Comparison of ENCODE assay signal across 24 cellular contexts in genomic region chr18:55375930-55376329, GRCh38.
DNase-seq lines count a peak whose midpoint lies in the region; ATAC-seq, FAIRE-seq and TF ChIP-seq lines count a peak whose summit lies in the region.
"Had no signal": no experiment of that assay in that cellular context is flagged by ENCODE, and none has a peak within 500 bp of the region (broad histone marks: within the 10 kb centered on the region; RNA-seq: fewer than 3 reads in every experiment).

No MANE protein-coding gene starts in this region.

- TF ChIP-seq CTCF in GM12878 (IDR thresholded peaks at IDR 0.05 in 2 of 3, conservative IDR thresholded peaks at IDR 0.05 in 1 of 3; ENCODE audit: control insufficient read depth in 2 of 3, extremely low read depth in 1 of 3, insufficient read depth in 1 of 3, low read depth in 3 of 3, low read length in 3 of 3) = no peak

- no peaks in the 10 kb centered on the region; the same call in 1 of the 3 replicates for H3K9me3 ChIP-seq in GM12878 (replicated peaks; ENCODE audit: control insufficient read depth, insufficient read depth, low read length)
- H3K9me3 ChIP-seq: uterus had no signal

- no peak overlapping the region for H2AFZ ChIP-seq in GM12878 (ENCODE audit: control insufficient read depth, low read depth, low read length)
- H2AFZ ChIP-seq: PC-9 had no signal

- in situ Hi-C loops in GM12878 (cut with MboI) = no loop called here

- H4K20me1 ChIP-seq in GM12878 (ENCODE audit: control insufficient read depth, insufficient read depth) = no peaks in the 10 kb centered on the region

- CTCF ChIA-PET in GM12878 (lab: Yijun Ruan, JAX) = interaction anchor here (0.9 kb wide), 1 partner anchor 9 kb away, joined by 4 read pairs; no protein-coding TSS in a partner anchor

- no peak for FAIRE-seq in GM12878 (lab: Jason Lieb, UNC)
- FAIRE-seq: bronchial epithelial cell, H54 had no signal

- TF ChIP-seq RAD21 in GM12878 (IDR thresholded peaks at IDR 0.05; ENCODE audit: insufficient read depth, low read depth, low read length) = no peak

- WGBS in GM12878 (ENCODE audit: insufficient coverage, insufficient replicate concordance, low lambda C conversion rate, missing lambda C conversion rate) = 39% methylated on average over 5 of the region's 5 CpGs

- POLR2A ChIA-PET in GM12878 (lab: Charles Lee) = interaction anchor here (0.8 kb wide), 1 partner anchor 55 kb away, joined by 7 read pairs; no protein-coding TSS in a partner anchor

- no peak overlapping the region for H3K27ac ChIP-seq in GM12878 (ENCODE audit: control insufficient read depth, insufficient read depth)
- H3K27ac ChIP-seq: epithelial cell of prostate, foreskin keratinocyte, PC-9, stomach, uterus had no signal

- peak overlapping the region; percentile 41 for H3K4me2 ChIP-seq in GM12878 (ENCODE audit: control insufficient read depth, insufficient read depth)
- H3K4me2 ChIP-seq: PC-9 had no signal

- ATAC-seq in GM19035 (IDR thresholded peaks at IDR 0.05; ENCODE audit: unreplicated experiment) (peak; percentile 23), GM21423 (IDR thresholded peaks at IDR 0.05; ENCODE audit: unreplicated experiment) (peak; percentile 14), HG02885 (IDR thresholded peaks at IDR 0.05; ENCODE audit: poor library complexity, unreplicated experiment) (peak; percentile 19), GM12878 (peak; percentile 42), HG02938 (IDR thresholded peaks at IDR 0.05; ENCODE audit: unreplicated experiment) (no peak), HG02623 (IDR thresholded peaks at IDR 0.05; ENCODE audit: unreplicated experiment) (no peak)
- ATAC-seq: activated T-helper 17 cell treated with anti-CD3 and anti-CD28 coated beads, Interleukin-2, amount 50 U/mL, for 72 hours; foreskin keratinocyte had no signal

- intact Hi-C loops in GM12878 (cut with micrococcal nuclease; ENCODE audit: unreplicated experiment) = no loop called here

- TF ChIP-seq POLR2A in GM12878 (IDR thresholded peaks at IDR 0.05; ENCODE audit: low read depth, low read length) = no peak

- SMC1A ChIA-PET in GM12878 (lab: Charles Lee; ENCODE audit: uncharacterized antibody, unreplicated experiment) = interaction anchor here (1.2 kb wide), 1 partner anchor 19 kb away, joined by 3 read pairs; no protein-coding TSS in a partner anchor

- no peaks in the 10 kb centered on the region for H3K36me3 ChIP-seq in GM12878 (ENCODE audit: control insufficient read depth in 2 of 2, insufficient read depth in 2 of 2, low read length in 1 of 2)
- H3K36me3 ChIP-seq: stomach, uterus had no signal

- RAD21 ChIA-PET in GM12878 (lab: Charles Lee; ENCODE audit: unreplicated experiment) = interaction anchor here (0.7 kb wide), 1 partner anchor 928 kb away, joined by 3 read pairs; no protein-coding TSS in a partner anchor

- no peak overlapping the region for H3K4me3 ChIP-seq in GM12878
- H3K4me3 ChIP-seq: dorsolateral prefrontal cortex, PC-9, stomach, uterus had no signal

- H3K4me1 ChIP-seq in GM12878 (ENCODE audit: control insufficient read depth, insufficient read depth, low read length) = peaks cover 5% of the 10 kb centered on the region
- H3K4me1 ChIP-seq: foreskin keratinocyte, stomach, uterus had no signal

- no peak for TF ChIP-seq EP300 in GM12878 (IDR thresholded peaks at IDR 0.05; ENCODE audit: borderline replicate concordance in 1 of 2, control insufficient read depth in 1 of 2, low read depth in 2 of 2, low read length in 2 of 2)

- no peak overlapping the region for H3K9ac ChIP-seq in GM12878 (ENCODE audit: control insufficient read depth, insufficient read depth, low read length)

- H3K27me3 ChIP-seq in GM12878 (replicated peaks in 1 of 2; ENCODE audit: control insufficient read depth in 2 of 2, insufficient read depth in 2 of 2, low read length in 1 of 2) = no peaks in the 10 kb centered on the region
- H3K27me3 ChIP-seq: dorsolateral prefrontal cortex, foreskin keratinocyte, stomach, uterus had no signal

- no peak for DNase-seq in GM12878 (ENCODE audit: low read depth, low spot score)
- no peak for DNase-seq in HT-29 (ENCODE audit: low spot score)
- DNase-seq in SIG-M5 (lab: John Stamatoyannopoulos, UW) = no peak
- DNase-seq: activated CD4-positive, alpha-beta T cell treated with anti-CD3 and anti-CD28 coated beads for 1 hour; CD4-positive, alpha-beta memory T cell; dorsolateral prefrontal cortex; foreskin keratinocyte; kidney glomerular epithelial cell; mesendoderm; NCI-H526; PC-9; posterior cingulate gyrus; stimulated activated CD4-positive, alpha-beta T cell treated with anti-CD3 and anti-CD28 coated beads, Interleukin-2, amount 100 ng/mL, for 24 hours; stomach; uterus had no signal

- BruUV-seq in GM12878 (replicated peaks; lab: Mats Ljungman, UMichigan) = no TSS peak

- no peaks in the 10 kb centered on the region for H3K79me2 ChIP-seq in GM12878 (ENCODE audit: control insufficient read depth, insufficient read depth, low read length)

TF ChIP-seq in GM12878, 131 proteins besides CTCF, POLR2A, EP300 and RAD21 (continues in another document):
- TF ChIP-seq TCF7 (IDR thresholded peaks at IDR 0.05; ENCODE audit: borderline replicate concordance) (no peak), ETV6 (conservative IDR thresholded peaks at IDR 0.05 in 1 of 2, IDR thresholded peaks at IDR 0.05 in 1 of 2; ENCODE audit: borderline replicate concordance in 1 of 2, low read depth in 1 of 2) (no peak), ZBTB33 (IDR thresholded peaks at IDR 0.05) (no peak), CBX5 (IDR thresholded peaks at IDR 0.05; ENCODE audit: low read depth) (no peak), CREB1 (IDR thresholded peaks at IDR 0.05; ENCODE audit: low read depth) (no peak), SPI1 (IDR thresholded peaks at IDR 0.05; ENCODE audit: borderline replicate concordance, insufficient read depth, low read depth, low read length) (no peak)
- TF ChIP-seq, protein P1, sequence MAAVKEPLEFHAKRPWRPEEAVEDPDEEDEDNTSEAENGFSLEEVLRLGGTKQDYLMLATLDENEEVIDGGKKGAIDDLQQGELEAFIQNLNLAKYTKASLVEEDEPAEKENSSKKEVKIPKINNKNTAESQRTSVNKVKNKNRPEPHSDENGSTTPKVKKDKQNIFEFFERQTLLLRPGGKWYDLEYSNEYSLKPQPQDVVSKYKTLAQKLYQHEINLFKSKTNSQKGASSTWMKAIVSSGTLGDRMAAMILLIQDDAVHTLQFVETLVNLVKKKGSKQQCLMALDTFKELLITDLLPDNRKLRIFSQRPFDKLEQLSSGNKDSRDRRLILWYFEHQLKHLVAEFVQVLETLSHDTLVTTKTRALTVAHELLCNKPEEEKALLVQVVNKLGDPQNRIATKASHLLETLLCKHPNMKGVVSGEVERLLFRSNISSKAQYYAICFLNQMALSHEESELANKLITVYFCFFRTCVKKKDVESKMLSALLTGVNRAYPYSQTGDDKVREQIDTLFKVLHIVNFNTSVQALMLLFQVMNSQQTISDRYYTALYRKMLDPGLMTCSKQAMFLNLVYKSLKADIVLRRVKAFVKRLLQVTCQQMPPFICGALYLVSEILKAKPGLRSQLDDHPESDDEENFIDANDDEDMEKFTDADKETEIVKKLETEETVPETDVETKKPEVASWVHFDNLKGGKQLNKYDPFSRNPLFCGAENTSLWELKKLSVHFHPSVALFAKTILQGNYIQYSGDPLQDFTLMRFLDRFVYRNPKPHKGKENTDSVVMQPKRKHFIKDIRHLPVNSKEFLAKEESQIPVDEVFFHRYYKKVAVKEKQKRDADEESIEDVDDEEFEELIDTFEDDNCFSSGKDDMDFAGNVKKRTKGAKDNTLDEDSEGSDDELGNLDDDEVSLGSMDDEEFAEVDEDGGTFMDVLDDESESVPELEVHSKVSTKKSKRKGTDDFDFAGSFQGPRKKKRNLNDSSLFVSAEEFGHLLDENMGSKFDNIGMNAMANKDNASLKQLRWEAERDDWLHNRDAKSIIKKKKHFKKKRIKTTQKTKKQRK (IDR thresholded peaks at IDR 0.05; ENCODE audit: low read depth, low read length) = no peak
- TF ChIP-seq, protein P2, sequence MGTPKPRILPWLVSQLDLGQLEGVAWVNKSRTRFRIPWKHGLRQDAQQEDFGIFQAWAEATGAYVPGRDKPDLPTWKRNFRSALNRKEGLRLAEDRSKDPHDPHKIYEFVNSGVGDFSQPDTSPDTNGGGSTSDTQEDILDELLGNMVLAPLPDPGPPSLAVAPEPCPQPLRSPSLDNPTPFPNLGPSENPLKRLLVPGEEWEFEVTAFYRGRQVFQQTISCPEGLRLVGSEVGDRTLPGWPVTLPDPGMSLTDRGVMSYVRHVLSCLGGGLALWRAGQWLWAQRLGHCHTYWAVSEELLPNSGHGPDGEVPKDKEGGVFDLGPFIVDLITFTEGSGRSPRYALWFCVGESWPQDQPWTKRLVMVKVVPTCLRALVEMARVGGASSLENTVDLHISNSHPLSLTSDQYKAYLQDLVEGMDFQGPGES (IDR thresholded peaks at IDR 0.05) = no peak

Comparison
In these comparisons a context has a peak if more than half of its experiments do, and no peak if none do; other contexts are left out.
1. ATAC-seq: peak in GM19035 (single experiment), GM21423 (single experiment), HG02885 (single experiment) and GM12878 (single experiment); none in HG02938 (single experiment) and HG02623 (single experiment).